Comparison of ENCODE assay signal across 1 cellular context in the genomic region with DNA sequence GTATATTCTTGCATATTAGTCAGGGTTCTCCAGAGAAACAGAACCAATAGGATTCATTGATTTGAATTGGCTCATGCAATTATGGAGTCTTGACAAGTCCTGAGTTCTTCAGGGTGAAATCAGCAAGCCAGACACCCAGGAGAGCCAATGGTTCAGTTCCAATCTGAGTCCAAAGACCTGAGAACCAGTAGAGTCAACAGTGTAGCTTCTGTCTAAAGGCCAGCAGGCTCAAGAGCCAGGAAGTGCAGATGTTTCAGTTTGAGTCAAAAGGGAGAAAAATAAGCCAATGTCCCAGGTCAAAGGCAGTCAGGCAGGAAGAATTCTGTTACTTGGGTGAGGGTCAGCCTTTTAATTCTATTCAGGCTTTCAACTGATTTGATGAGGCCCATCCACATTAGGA.
TF ChIP-seq lines count a peak whose summit lies in the region.

No MANE protein-coding gene starts in this region.

TF ChIP-seq in HepG2, 621 proteins besides CTCF, POLR2A, EP300 and RAD21 (continues in another document):
- TF ChIP-seq, protein P1, sequence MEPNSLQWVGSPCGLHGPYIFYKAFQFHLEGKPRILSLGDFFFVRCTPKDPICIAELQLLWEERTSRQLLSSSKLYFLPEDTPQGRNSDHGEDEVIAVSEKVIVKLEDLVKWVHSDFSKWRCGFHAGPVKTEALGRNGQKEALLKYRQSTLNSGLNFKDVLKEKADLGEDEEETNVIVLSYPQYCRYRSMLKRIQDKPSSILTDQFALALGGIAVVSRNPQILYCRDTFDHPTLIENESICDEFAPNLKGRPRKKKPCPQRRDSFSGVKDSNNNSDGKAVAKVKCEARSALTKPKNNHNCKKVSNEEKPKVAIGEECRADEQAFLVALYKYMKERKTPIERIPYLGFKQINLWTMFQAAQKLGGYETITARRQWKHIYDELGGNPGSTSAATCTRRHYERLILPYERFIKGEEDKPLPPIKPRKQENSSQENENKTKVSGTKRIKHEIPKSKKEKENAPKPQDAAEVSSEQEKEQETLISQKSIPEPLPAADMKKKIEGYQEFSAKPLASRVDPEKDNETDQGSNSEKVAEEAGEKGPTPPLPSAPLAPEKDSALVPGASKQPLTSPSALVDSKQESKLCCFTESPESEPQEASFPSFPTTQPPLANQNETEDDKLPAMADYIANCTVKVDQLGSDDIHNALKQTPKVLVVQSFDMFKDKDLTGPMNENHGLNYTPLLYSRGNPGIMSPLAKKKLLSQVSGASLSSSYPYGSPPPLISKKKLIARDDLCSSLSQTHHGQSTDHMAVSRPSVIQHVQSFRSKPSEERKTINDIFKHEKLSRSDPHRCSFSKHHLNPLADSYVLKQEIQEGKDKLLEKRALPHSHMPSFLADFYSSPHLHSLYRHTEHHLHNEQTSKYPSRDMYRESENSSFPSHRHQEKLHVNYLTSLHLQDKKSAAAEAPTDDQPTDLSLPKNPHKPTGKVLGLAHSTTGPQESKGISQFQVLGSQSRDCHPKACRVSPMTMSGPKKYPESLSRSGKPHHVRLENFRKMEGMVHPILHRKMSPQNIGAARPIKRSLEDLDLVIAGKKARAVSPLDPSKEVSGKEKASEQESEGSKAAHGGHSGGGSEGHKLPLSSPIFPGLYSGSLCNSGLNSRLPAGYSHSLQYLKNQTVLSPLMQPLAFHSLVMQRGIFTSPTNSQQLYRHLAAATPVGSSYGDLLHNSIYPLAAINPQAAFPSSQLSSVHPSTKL (CRISPR knock-in tag; IDR thresholded peaks at IDR 0.05) = peak; percentile 33; the same call in 1 of the 2 replicates
- peak; percentile 57; the same call in 1 of the 2 replicates for TF ChIP-seq EHMT2 (IDR thresholded peaks at IDR 0.05; ENCODE audit: borderline replicate concordance, low read depth, low read length)
- no peak for TF ChIP-seq STAT5B (CRISPR knock-in tag; IDR thresholded peaks at IDR 0.05)
- TF ChIP-seq ZNF605 (CRISPR knock-in tag; IDR thresholded peaks at IDR 0.05) = no peak
- TF ChIP-seq, protein P2, sequence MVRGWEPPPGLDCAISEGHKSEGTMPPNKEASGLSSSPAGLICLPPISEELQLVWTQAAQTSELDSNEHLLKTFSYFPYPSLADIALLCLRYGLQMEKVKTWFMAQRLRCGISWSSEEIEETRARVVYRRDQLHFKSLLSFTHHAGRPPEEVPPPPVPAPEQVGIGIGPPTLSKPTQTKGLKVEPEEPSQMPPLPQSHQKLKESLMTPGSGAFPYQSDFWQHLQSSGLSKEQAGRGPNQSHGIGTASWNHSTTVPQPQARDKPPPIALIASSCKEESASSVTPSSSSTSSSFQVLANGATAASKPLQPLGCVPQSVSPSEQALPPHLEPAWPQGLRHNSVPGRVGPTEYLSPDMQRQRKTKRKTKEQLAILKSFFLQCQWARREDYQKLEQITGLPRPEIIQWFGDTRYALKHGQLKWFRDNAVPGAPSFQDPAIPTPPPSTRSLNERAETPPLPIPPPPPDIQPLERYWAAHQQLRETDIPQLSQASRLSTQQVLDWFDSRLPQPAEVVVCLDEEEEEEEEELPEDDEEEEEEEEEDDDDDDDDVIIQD (CRISPR knock-in tag; IDR thresholded peaks at IDR 0.05; ENCODE audit: low read depth) = peak; percentile 61; the same call in 1 of the 2 replicates
- TF ChIP-seq ZNF430 (CRISPR knock-in tag; IDR thresholded peaks at IDR 0.05) = 0 out of 2 replicates have a peak, but pooled peaks have one; percentile 4
- no peak for TF ChIP-seq JARID2 (CRISPR knock-in tag; IDR thresholded peaks at IDR 0.05; ENCODE audit: insufficient replicate concordance)
- TF ChIP-seq FOXA3 (CRISPR knock-in tag; IDR thresholded peaks at IDR 0.05) = peak; percentile 55; the same call in 1 of the 2 replicates
- TF ChIP-seq SALL1 (CRISPR knock-in tag; IDR thresholded peaks at IDR 0.05) = peak; percentile 39; the same call in 1 of the 2 replicates
- peak; percentile 60; the same call in 1 of the 2 replicates for TF ChIP-seq ETV5 (CRISPR knock-in tag; IDR thresholded peaks at IDR 0.05; ENCODE audit: borderline replicate concordance)
- no peak for TF ChIP-seq SOX6 (IDR thresholded peaks at IDR 0.05)
- 0 out of 2 replicates have a peak, but pooled peaks have one; percentile 39 for TF ChIP-seq SOX6 (CRISPR knock-in tag; IDR thresholded peaks at IDR 0.05)
- no peak for TF ChIP-seq MXD4 (CRISPR knock-in tag; IDR thresholded peaks at IDR 0.05)
- TF ChIP-seq, protein P3, sequence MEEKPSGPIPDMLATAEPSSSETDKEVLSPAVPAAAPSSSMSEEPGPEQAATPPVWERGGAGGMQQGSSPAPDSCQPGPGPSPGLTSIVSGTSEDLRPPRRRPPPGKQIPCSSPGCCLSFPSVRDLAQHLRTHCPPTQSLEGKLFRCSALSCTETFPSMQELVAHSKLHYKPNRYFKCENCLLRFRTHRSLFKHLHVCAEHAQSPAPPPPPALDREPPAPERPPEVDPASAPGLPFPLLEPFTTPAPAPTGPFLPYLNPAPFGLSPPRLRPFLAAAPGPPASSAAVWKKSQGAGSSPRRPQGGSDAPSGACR (CRISPR knock-in tag; IDR thresholded peaks at IDR 0.05) = 0 out of 2 replicates have a peak, but pooled peaks have one; percentile 29
- 0 out of 2 replicates have a peak, but pooled peaks have one; percentile 40 for TF ChIP-seq PITX1 (CRISPR knock-in tag; IDR thresholded peaks at IDR 0.05)
- TF ChIP-seq SAP130 (CRISPR knock-in tag; IDR thresholded peaks at IDR 0.05; ENCODE audit: low read depth) = peak; percentile 53; the same call in 1 of the 2 replicates
- 0 out of 2 replicates have a peak, but pooled peaks have one; percentile 19 for TF ChIP-seq PPARG (CRISPR knock-in tag; conservative IDR thresholded peaks at IDR 0.05)
- TF ChIP-seq U2AF1 (optimal IDR thresholded peaks at IDR 0.05; ENCODE audit: low read depth, low read length) = no peak
- TF ChIP-seq HDAC2 (CRISPR knock-in tag; IDR thresholded peaks at IDR 0.05) = peak; percentile 40; the same call in 1 of the 2 replicates
- TF ChIP-seq ZFP82 (CRISPR knock-in tag; IDR thresholded peaks at IDR 0.05; ENCODE audit: borderline replicate concordance) = no peak
- TF ChIP-seq YEATS4 (CRISPR knock-in tag; IDR thresholded peaks at IDR 0.05; ENCODE audit: borderline replicate concordance) = 0 out of 2 replicates have a peak, but pooled peaks have one; percentile 43
- peak; percentile 60 for TF ChIP-seq MED1 (CRISPR knock-in tag; IDR thresholded peaks at IDR 0.05)
- TF ChIP-seq ZNF264 (CRISPR knock-in tag; IDR thresholded peaks at IDR 0.05) = 0 out of 2 replicates have a peak, but pooled peaks have one; percentile 64
- 0 out of 2 replicates have a peak, but pooled peaks have one; percentile 36 for TF ChIP-seq WIZ (CRISPR knock-in tag; IDR thresholded peaks at IDR 0.05)
- no peak for TF ChIP-seq NFE2L1 (CRISPR knock-in tag; IDR thresholded peaks at IDR 0.05; ENCODE audit: borderline replicate concordance)
- no peak for TF ChIP-seq KDM2A (CRISPR knock-in tag; IDR thresholded peaks at IDR 0.05; ENCODE audit: borderline replicate concordance, low read depth)
- TF ChIP-seq ZNF546 (CRISPR knock-in tag; conservative IDR thresholded peaks at IDR 0.05) = no peak
- peak; percentile 25 for TF ChIP-seq TEAD3 (CRISPR knock-in tag; optimal IDR thresholded peaks at IDR 0.05; ENCODE audit: borderline replicate concordance)
- peak; percentile 69; the same call in 1 of the 2 replicates for TF ChIP-seq ZMYM4 (CRISPR knock-in tag; IDR thresholded peaks at IDR 0.05)
- 0 out of 2 replicates have a peak, but pooled peaks have one; percentile 39 for TF ChIP-seq HMG20A (CRISPR knock-in tag; IDR thresholded peaks at IDR 0.05; ENCODE audit: borderline replicate concordance)
- TF ChIP-seq RARA (CRISPR knock-in tag; IDR thresholded peaks at IDR 0.05) = peak; percentile 34; the same call in 1 of the 2 replicates
- 0 out of 2 replicates have a peak, but pooled peaks have one; percentile 22 for TF ChIP-seq MIXL1 (CRISPR knock-in tag; IDR thresholded peaks at IDR 0.05)
- TF ChIP-seq, protein P4, sequence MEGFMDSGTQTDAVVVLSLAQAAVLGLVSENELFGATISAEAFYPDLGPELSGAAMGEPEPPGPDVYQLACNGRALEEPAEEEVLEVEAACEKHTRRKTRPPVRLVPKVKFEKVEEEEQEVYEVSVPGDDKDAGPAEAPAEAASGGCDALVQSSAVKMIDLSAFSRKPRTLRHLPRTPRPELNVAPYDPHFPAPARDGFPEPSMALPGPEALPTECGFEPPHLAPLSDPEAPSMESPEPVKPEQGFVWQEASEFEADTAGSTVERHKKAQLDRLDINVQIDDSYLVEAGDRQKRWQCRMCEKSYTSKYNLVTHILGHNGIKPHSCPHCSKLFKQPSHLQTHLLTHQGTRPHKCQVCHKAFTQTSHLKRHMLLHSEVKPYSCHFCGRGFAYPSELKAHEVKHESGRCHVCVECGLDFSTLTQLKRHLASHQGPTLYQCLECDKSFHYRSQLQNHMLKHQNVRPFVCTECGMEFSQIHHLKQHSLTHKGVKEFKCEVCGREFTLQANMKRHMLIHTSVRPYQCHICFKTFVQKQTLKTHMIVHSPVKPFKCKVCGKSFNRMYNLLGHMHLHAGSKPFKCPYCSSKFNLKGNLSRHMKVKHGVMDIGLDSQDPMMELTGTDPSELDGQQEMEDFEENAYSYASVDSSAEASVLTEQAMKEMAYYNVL (CRISPR knock-in tag; IDR thresholded peaks at IDR 0.05; ENCODE audit: borderline replicate concordance) = peak; percentile 37; the same call in 1 of the 2 replicates
- TF ChIP-seq FOXA1 (IDR thresholded peaks at IDR 0.05) = no peak
- TF ChIP-seq FOXA1 (CRISPR knock-in tag; IDR thresholded peaks at IDR 0.05) = peak; percentile 54
- no peak for TF ChIP-seq ZNF256 (CRISPR knock-in tag; conservative IDR thresholded peaks at IDR 0.05)
- TF ChIP-seq ASH2L (IDR thresholded peaks at IDR 0.05; ENCODE audit: insufficient read length, low read depth, low read length) = peak; percentile 27
- TF ChIP-seq ELF1 (CRISPR knock-in tag; IDR thresholded peaks at IDR 0.05) = peak; percentile 75
- peak; percentile 85 for TF ChIP-seq HNF4A (CRISPR knock-in tag; IDR thresholded peaks at IDR 0.05)
- peak in 1 of 2 experiments; percentile 40; a peak in 2 of 4 replicates for TF ChIP-seq MAFK (conservative IDR thresholded peaks at IDR 0.05 in 1 of 2, IDR thresholded peaks at IDR 0.05 in 1 of 2; ENCODE audit: low read length in 2 of 2)
- 0 out of 2 replicates have a peak, but pooled peaks have one; percentile 31 for TF ChIP-seq DPF2 (CRISPR knock-in tag; IDR thresholded peaks at IDR 0.05; ENCODE audit: borderline replicate concordance, low read depth)
- peak; percentile 41; the same call in 1 of the 2 replicates for TF ChIP-seq FOXO1 (CRISPR knock-in tag; IDR thresholded peaks at IDR 0.05)
- TF ChIP-seq, protein P5, sequence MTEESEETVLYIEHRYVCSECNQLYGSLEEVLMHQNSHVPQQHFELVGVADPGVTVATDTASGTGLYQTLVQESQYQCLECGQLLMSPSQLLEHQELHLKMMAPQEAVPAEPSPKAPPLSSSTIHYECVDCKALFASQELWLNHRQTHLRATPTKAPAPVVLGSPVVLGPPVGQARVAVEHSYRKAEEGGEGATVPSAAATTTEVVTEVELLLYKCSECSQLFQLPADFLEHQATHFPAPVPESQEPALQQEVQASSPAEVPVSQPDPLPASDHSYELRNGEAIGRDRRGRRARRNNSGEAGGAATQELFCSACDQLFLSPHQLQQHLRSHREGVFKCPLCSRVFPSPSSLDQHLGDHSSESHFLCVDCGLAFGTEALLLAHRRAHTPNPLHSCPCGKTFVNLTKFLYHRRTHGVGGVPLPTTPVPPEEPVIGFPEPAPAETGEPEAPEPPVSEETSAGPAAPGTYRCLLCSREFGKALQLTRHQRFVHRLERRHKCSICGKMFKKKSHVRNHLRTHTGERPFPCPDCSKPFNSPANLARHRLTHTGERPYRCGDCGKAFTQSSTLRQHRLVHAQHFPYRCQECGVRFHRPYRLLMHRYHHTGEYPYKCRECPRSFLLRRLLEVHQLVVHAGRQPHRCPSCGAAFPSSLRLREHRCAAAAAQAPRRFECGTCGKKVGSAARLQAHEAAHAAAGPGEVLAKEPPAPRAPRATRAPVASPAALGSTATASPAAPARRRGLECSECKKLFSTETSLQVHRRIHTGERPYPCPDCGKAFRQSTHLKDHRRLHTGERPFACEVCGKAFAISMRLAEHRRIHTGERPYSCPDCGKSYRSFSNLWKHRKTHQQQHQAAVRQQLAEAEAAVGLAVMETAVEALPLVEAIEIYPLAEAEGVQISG (CRISPR knock-in tag; IDR thresholded peaks at IDR 0.05) = 0 out of 2 replicates have a peak, but pooled peaks have one; percentile 17
- 0 out of 2 replicates have a peak, but pooled peaks have one; percentile 47 for TF ChIP-seq ZMYM3 (CRISPR knock-in tag; IDR thresholded peaks at IDR 0.05)
- TF ChIP-seq RXRB (CRISPR knock-in tag; IDR thresholded peaks at IDR 0.05; ENCODE audit: borderline replicate concordance) = peak; percentile 53; the same call in 1 of the 2 replicates
- 0 out of 2 replicates have a peak, but pooled peaks have one; percentile 23 for TF ChIP-seq KAT8 (CRISPR knock-in tag; IDR thresholded peaks at IDR 0.05)
- peak; percentile 36; the same call in 1 of the 2 replicates for TF ChIP-seq RCOR2 (CRISPR knock-in tag; IDR thresholded peaks at IDR 0.05)
- 0 out of 2 replicates have a peak, but pooled peaks have one; percentile 24 for TF ChIP-seq FOXC1 (CRISPR knock-in tag; IDR thresholded peaks at IDR 0.05; ENCODE audit: borderline replicate concordance)
- no peak for TF ChIP-seq FOXK2 (IDR thresholded peaks at IDR 0.05)
- 0 out of 2 replicates have a peak, but pooled peaks have one; percentile 59 for TF ChIP-seq ZNF614 (CRISPR knock-in tag; IDR thresholded peaks at IDR 0.05; ENCODE audit: borderline replicate concordance)
- peak; percentile 75 for TF ChIP-seq PHF21A (CRISPR knock-in tag; IDR thresholded peaks at IDR 0.05)
- peak; percentile 95 for TF ChIP-seq ZNF644 (CRISPR knock-in tag; IDR thresholded peaks at IDR 0.05; ENCODE audit: low read depth)
- TF ChIP-seq GFI1 (CRISPR knock-in tag; IDR thresholded peaks at IDR 0.05; ENCODE audit: borderline replicate concordance) = 0 out of 2 replicates have a peak, but pooled peaks have one; percentile 14
- peak; percentile 40; the same call in 1 of the 2 replicates for TF ChIP-seq IRF2 (CRISPR knock-in tag; IDR thresholded peaks at IDR 0.05)
- no peak for TF ChIP-seq CCAR2 (optimal IDR thresholded peaks at IDR 0.05; ENCODE audit: low read depth, low read length)
- no peak for TF ChIP-seq SETDB1 (CRISPR knock-in tag; IDR thresholded peaks at IDR 0.05; ENCODE audit: borderline replicate concordance)
- TF ChIP-seq, protein P6, sequence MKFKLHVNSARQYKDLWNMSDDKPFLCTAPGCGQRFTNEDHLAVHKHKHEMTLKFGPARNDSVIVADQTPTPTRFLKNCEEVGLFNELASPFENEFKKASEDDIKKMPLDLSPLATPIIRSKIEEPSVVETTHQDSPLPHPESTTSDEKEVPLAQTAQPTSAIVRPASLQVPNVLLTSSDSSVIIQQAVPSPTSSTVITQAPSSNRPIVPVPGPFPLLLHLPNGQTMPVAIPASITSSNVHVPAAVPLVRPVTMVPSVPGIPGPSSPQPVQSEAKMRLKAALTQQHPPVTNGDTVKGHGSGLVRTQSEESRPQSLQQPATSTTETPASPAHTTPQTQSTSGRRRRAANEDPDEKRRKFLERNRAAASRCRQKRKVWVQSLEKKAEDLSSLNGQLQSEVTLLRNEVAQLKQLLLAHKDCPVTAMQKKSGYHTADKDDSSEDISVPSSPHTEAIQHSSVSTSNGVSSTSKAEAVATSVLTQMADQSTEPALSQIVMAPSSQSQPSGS (CRISPR knock-in tag; IDR thresholded peaks at IDR 0.05) = no peak
- 0 out of 2 replicates have a peak, but pooled peaks have one; percentile 48 for TF ChIP-seq MIER3 (CRISPR knock-in tag; IDR thresholded peaks at IDR 0.05; ENCODE audit: borderline replicate concordance)
- TF ChIP-seq KLF16 (CRISPR knock-in tag; IDR thresholded peaks at IDR 0.05) = no peak
- no peak for TF ChIP-seq RFX3 (CRISPR knock-in tag; IDR thresholded peaks at IDR 0.05)
- TF ChIP-seq IKZF1 (IDR thresholded peaks at IDR 0.05) = no peak
- TF ChIP-seq SMARCC2 (IDR thresholded peaks at IDR 0.05) = no peak
- TF ChIP-seq ZNF510 (CRISPR knock-in tag; IDR thresholded peaks at IDR 0.05; ENCODE audit: low read depth) = no peak
